Comparison of ENCODE assay signal across 24 cellular contexts in the genomic region with DNA sequence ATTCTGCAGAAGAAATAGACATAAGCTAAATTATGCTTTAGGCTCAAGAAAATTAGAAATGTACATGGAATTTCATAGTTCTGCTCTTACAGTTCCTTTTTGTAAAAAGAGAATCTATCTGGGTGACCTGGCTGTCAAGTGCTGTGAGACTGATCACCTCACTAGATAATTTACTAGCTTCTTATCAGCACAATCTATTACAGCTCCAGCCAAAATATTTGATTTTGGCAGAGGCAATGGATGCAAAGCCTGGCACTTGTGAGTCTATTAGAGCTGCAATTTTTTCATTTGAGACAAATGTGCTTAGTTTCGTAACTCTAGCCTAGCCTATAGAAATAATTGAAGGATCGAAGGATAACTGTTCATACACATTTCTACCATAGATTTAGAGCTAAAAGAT.
"Had no signal": no experiment of that assay in that cellular context is flagged by ENCODE, and none has a peak within 500 bp of the region (broad histone marks: within the 10 kb centered on the region; RNA-seq: fewer than 3 reads in every experiment).

No MANE protein-coding gene starts in this region.

- H3K4me3 ChIP-seq: heart left ventricle, pancreas, prostate gland, skin epidermis, testis had no signal

- H3K27ac ChIP-seq: brain microvascular endothelial cell, heart left ventricle, pancreas, prostate gland, skin epidermis, testis had no signal

- H3K36me3 ChIP-seq: brain microvascular endothelial cell, heart left ventricle, pancreas, prostate gland had no signal

- H3K4me1 ChIP-seq: heart left ventricle, prostate gland, testis had no signal

- H3K9me3 ChIP-seq: heart left ventricle, pancreas, prostate gland, testis had no signal

- ATAC-seq: effector memory CD8-positive, alpha-beta T cell; heart left ventricle; sciatic nerve; stimulated activated naive CD8-positive, alpha-beta T cell treated with anti-CD3 and anti-CD28 coated beads, Interleukin-15, Interleukin-2, amounts not matched to agents 100 U/mL and 50 U/mL, for 24 hours had no signal

- H3K27me3 ChIP-seq: brain microvascular endothelial cell, heart left ventricle, pancreas, testis had no signal

- DNase-seq: activated CD4-positive, alpha-beta T cell treated with anti-CD3 and anti-CD28 coated beads for 4 hours; activated CD4-positive, alpha-beta T cell treated with anti-CD3 and anti-CD28 coated beads, Interleukin-2, amount 50 U/mL, for 4 hours; activated effector memory CD4-positive, alpha-beta T cell treated with anti-CD3 and anti-CD28 coated beads, Interleukin-2, amount 50 U/mL, for 16 hours; activated naive CD4-positive, alpha-beta T cell treated with anti-CD3 and anti-CD28 coated beads for 36 hours; activated T-cell treated with anti-CD3 and anti-CD28 coated beads, Interleukin-2, amount 50 U/mL, for 1 hour; amniotic stem cell; brain microvascular endothelial cell; cortex of kidney; effector memory CD8-positive, alpha-beta T cell; erythroblast; heart left ventricle; hypothalamus; naive B cell; nephron progenitor cell; pancreas; retina; stimulated activated CD4-positive, alpha-beta T cell treated with anti-CD3 and anti-CD28 coated beads, Interleukin-12 subunit alpha, Interleukin-12 subunit beta, amount 100 ng/mL, for 4 hours; stimulated activated CD4-positive, alpha-beta T cell treated with anti-CD3 and anti-CD28 coated beads, Interleukin-4, amount 100 ng/mL, for 1 hour; stimulated activated naive CD8-positive, alpha-beta T cell treated with anti-CD3 and anti-CD28 coated beads, Interleukin-15, Interleukin-2, amounts not matched to agents 100 U/mL and 50 U/mL, for 24 hours; testis; trophoblast cell had no signal
